Comparison of ENCODE assay signal across 17 cellular contexts in the genomic region with DNA sequence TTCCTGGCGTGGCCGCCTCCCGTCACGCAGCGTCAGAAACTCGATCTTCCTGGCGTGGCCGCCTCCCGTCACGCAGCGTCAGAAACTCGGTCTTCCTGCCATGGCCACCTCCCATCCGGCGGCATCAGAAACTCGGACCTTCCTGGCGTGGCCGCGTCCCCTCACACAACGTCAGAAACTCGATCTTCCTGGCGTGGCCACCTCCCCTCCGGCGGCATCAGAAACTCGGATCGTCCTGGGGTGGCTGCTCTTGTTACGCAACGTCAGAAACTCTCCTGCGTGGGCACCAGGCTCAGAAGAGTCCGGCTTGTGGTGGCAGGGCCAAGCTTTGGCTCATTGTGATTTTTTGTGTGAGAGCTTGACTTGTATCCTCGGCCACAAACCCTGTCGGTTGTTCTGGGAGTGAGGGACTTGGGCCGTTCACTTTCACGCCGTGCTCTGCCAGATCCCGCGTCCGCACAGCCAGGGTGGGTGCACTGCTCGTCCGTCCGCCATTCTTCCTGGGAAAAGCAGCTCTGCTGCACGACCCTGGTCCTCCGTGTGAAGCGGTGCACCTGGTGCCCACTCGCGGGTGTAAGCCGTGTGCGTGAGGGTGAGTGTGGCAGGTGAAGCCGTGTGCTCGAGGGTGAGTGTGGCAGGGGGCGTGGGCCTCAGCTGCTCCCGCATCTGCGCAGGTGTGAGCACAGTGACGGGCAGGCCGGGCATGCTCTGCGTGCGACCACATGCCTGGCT.
"Had no signal": no experiment of that assay in that cellular context is flagged by ENCODE, and none has a peak within 500 bp of the region (broad histone marks: within the 10 kb centered on the region; RNA-seq: fewer than 3 reads in every experiment).

No MANE protein-coding gene starts in this region.

- H3K27me3 Mint-ChIP-seq: memory B cell; natural killer cell treated with Interleukin-12 subunit alpha and Interleukin-12 subunit beta and Interleukin-15 and Interleukin-18, amount 100 ng/mL, for 72 hours; progenitor cell of endocrine pancreas had no signal

- H3K4me1 Mint-ChIP-seq: mesothelial cell of epicardium had no signal

- H3K4me3 ChIP-seq: coronary artery, heart right ventricle, left ventricle myocardium inferior, lower lobe of right lung, smooth muscle cell had no signal

- H3K9me3 Mint-ChIP-seq: memory B cell; mesothelial cell of epicardium; natural killer cell treated with Interleukin-12 subunit alpha and Interleukin-12 subunit beta and Interleukin-15 and Interleukin-18, amount 100 ng/mL, for 72 hours had no signal

- H3K4me3 Mint-ChIP-seq: memory B cell; mesothelial cell of epicardium; natural killer cell treated with Interleukin-12 subunit alpha and Interleukin-12 subunit beta and Interleukin-15 and Interleukin-18, amount 100 ng/mL, for 72 hours had no signal

- DNase-seq: effector CD4-positive, alpha-beta T cell; foreskin melanocyte; heart right ventricle; hypothalamus; islet precursor cell; left ventricle myocardium inferior; stimulated activated CD4-positive, alpha-beta T cell treated with anti-CD3 and anti-CD28 coated beads, Interleukin-2, amount 100 ng/mL, for 48 hours; stimulated activated naive CD4-positive, alpha-beta T cell treated with Interleukin-2 at 50 U/mL for 16 hours; trophoblast cell had no signal

- H3K27ac Mint-ChIP-seq: memory B cell; mesothelial cell of epicardium; natural killer cell treated with Interleukin-12 subunit alpha and Interleukin-12 subunit beta and Interleukin-15 and Interleukin-18, amount 100 ng/mL, for 72 hours; progenitor cell of endocrine pancreas had no signal

- H3K36me3 Mint-ChIP-seq: natural killer cell treated with Interleukin-12 subunit alpha and Interleukin-12 subunit beta and Interleukin-15 and Interleukin-18, amount 100 ng/mL, for 72 hours had no signal

- H3K27me3 ChIP-seq: heart right ventricle had no signal

- ATAC-seq: heart right ventricle; natural killer cell treated with Interleukin-12 subunit alpha and Interleukin-12 subunit beta and Interleukin-15 and Interleukin-18, amount 100 ng/mL, for 72 hours; right cardiac atrium had no signal
